In genomic region chr4:478373-478772, GRCh38 we compare ENCODE assay signal across 20 cellular contexts. TPM values are rescaled to one million over a fixed set of nuclear protein-coding genes. Genes with fewer than 3 reads are reported as not detected.
DNase-seq lines count a peak whose midpoint lies in the region; TF ChIP-seq lines count a peak whose summit lies in the region.
"Had no signal": no experiment of that assay in that cellular context is flagged by ENCODE, and none has a peak within 500 bp of the region (broad histone marks: within the 10 kb centered on the region; RNA-seq: fewer than 3 reads in every experiment).

No MANE protein-coding gene starts in this region.

- intact Hi-C loops in MCF 10A (cut with micrococcal nuclease) (loop anchor here (10.0 kb wide), 1 partner anchor 196 kb away; the partner anchor contains the start of genes ATP5ME and MYL5), breast epithelium (cut with DNase I; ENCODE audit: low total_unique reads) (no loop called here)

- H3K4me2 ChIP-seq in SK-N-SH, result no peak overlapping the region
- no peak overlapping the region for H3K4me2 ChIP-seq in hepatocyte

- POLR2A ChIA-PET in MCF 10A (lab: Yijun Ruan, JAX) (no interaction called here), SK-N-SH (lab: Yijun Ruan, JAX) (no interaction called here), RWPE1 (lab: Yijun Ruan, JAX; ENCODE audit: low non-redundant PET) (no interaction called here)

- H3K9ac ChIP-seq in SK-N-SH, result no peak overlapping the region

- H4K20me1 ChIP-seq in SK-N-SH (ENCODE audit: insufficient read depth) (no peaks in the 10 kb centered on the region), hepatocyte (ENCODE audit: insufficient read depth, poor library complexity, severe bottlenecking) (no peaks in the 10 kb centered on the region)

- H3K9me2 ChIP-seq in SK-N-SH, result no peaks in the 10 kb centered on the region
- H3K9me2 ChIP-seq in hepatocyte (replicated peaks; ENCODE audit: insufficient read depth), result no peaks in the 10 kb centered on the region

- peaks cover 26% of the 10 kb centered on the region for H3K36me3 Mint-ChIP-seq in MCF 10A (ENCODE audit: insufficient read depth, unreplicated experiment)

- H3K9me3 ChIP-seq in breast epithelium (peaks cover 0 to 17% of the 10 kb centered on the region in 2 donors), SK-N-SH (no peaks in the 10 kb centered on the region), hepatocyte (ENCODE audit: low read depth) (peaks cover 4% of the 10 kb centered on the region)

- H3K4me1 ChIP-seq in breast epithelium (no peaks in the 10 kb centered on the region), SK-N-SH (ENCODE audit: control insufficient read depth in 1 of 2, insufficient read depth in 2 of 2, low read depth in 1 of 2, low read length in 1 of 2) (no peaks in the 10 kb centered on the region), hepatocyte (ENCODE audit: insufficient read depth) (no peaks in the 10 kb centered on the region)
- H3K4me1 ChIP-seq: upper lobe of right lung had no signal

- no peaks in the 10 kb centered on the region for H3K27me3 Mint-ChIP-seq in MCF 10A (ENCODE audit: insufficient read depth, unreplicated experiment)
- H3K27me3 Mint-ChIP-seq: stimulated activated naive CD8-positive, alpha-beta T cell treated with anti-CD3 and anti-CD28 coated beads, Interleukin-15, amount 100 ng/mL, for 72 hours had no signal

- H3K79me2 ChIP-seq in SK-N-SH (ENCODE audit: insufficient read depth) (peaks cover 13% of the 10 kb centered on the region), hepatocyte (peaks cover 6% of the 10 kb centered on the region)

- CTCF ChIA-PET in MCF 10A (lab: Yijun Ruan, JAX) (interaction anchor here (0.6 to 0.7 kb wide), 2 partner anchors 10 to 651 kb away, joined by 3 read pairs; no protein-coding TSS in a partner anchor), SK-N-SH (lab: Yijun Ruan, JAX) (no interaction called here), RWPE1 (lab: Yijun Ruan, JAX) (no interaction called here)

- H3K36me3 ChIP-seq in breast epithelium (no peaks in the 10 kb centered on the region), SK-N-SH (replicated peaks in 1 of 2; ENCODE audit: control insufficient read depth in 1 of 2, insufficient read depth in 2 of 2, low read length in 1 of 2) (peaks cover 0 to 20% of the 10 kb centered on the region in 2 experiments), hepatocyte (replicated peaks; ENCODE audit: insufficient read depth, low read depth) (no peaks in the 10 kb centered on the region)
- H3K36me3 ChIP-seq: cardiac muscle cell, upper lobe of right lung had no signal

- H3K27me3 ChIP-seq in breast epithelium (no peaks in the 10 kb centered on the region), SK-N-SH (ENCODE audit: insufficient read depth) (no peaks in the 10 kb centered on the region), hepatocyte (no peaks in the 10 kb centered on the region)
- H3K27me3 ChIP-seq: cardiac muscle cell, upper lobe of right lung had no signal

- no peak for TF ChIP-seq POLR2A in breast epithelium (IDR thresholded peaks at IDR 0.05)

- TF ChIP-seq CTCF in MCF 10A (IDR thresholded peaks at IDR 0.05; ENCODE audit: unreplicated experiment) (no peak), breast epithelium (IDR thresholded peaks at IDR 0.05) (no peak), SK-N-SH (IDR thresholded peaks at IDR 0.05) (no peak), fibroblast of the aortic adventitia (IDR thresholded peaks at IDR 0.05; ENCODE audit: insufficient read depth, low read length) (no peak), RWPE1 (conservative IDR thresholded peaks at IDR 0.05; ENCODE audit: low read depth) (no peak), hepatocyte (IDR thresholded peaks at IDR 0.05; ENCODE audit: poor library complexity) (no peak)

- peaks cover 10% of the 10 kb centered on the region for H3K9me3 Mint-ChIP-seq in MCF 10A (ENCODE audit: unreplicated experiment)

- no peak overlapping the region for H3K4me3 Mint-ChIP-seq in MCF 10A (ENCODE audit: unreplicated experiment)
- H3K4me3 Mint-ChIP-seq: stimulated activated naive CD8-positive, alpha-beta T cell treated with anti-CD3 and anti-CD28 coated beads, Interleukin-15, amount 100 ng/mL, for 72 hours had no signal

- H3K4me3 ChIP-seq in breast epithelium (no peak overlapping the region), SK-N-SH (ENCODE audit: low read depth in 2 of 2, low read length in 1 of 2) (no peak overlapping the region), fibroblast of the aortic adventitia (ENCODE audit: low read depth, low read length) (no peak overlapping the region), hepatocyte (no peak overlapping the region)
- H3K4me3 ChIP-seq: cardiac muscle cell, upper lobe of right lung had no signal

- peaks cover 6% of the 10 kb centered on the region for H3K4me1 Mint-ChIP-seq in MCF 10A (ENCODE audit: insufficient read depth, unreplicated experiment)

- H3F3A ChIP-seq in SK-N-SH (replicated peaks; ENCODE audit: insufficient read depth), result peaks cover 8% of the 10 kb centered on the region

- no peak overlapping the region for H3K27ac Mint-ChIP-seq in MCF 10A (ENCODE audit: low read depth, unreplicated experiment)
- H3K27ac Mint-ChIP-seq: stimulated activated naive CD8-positive, alpha-beta T cell treated with anti-CD3 and anti-CD28 coated beads, Interleukin-15, amount 100 ng/mL, for 72 hours had no signal

- H2AFZ ChIP-seq in SK-N-SH (ENCODE audit: low read depth) (no peak overlapping the region), hepatocyte (no peak overlapping the region)

- 93% methylated on average over 1 of the region's 1 CpG for WGBS in SK-N-SH (ENCODE audit: low lambda C conversion rate)
- 93% methylated on average over 1 of the region's 1 CpG for WGBS in hepatocyte (ENCODE audit: low lambda C conversion rate, missing lambda C conversion rate)

- BruUV-seq in MCF 10A (replicated peaks; lab: Mats Ljungman, UMichigan), result no TSS peak

- DNase-seq in MCF 10A (ENCODE audit: unreplicated experiment), result peak; percentile 30
- DNase-seq in breast epithelium (ENCODE audit: low spot score in 2 of 2), result no peak
- DNase-seq in SK-N-SH, result no peak
- DNase-seq in fibroblast of the aortic adventitia (ENCODE audit: low read depth), result peak; percentile 9
- no peak for DNase-seq in central memory CD4-positive, alpha-beta T cell
- no peak for DNase-seq in NCI-H2171 treated with DMSO at 0.1 percent for 48 hours (lab: John Stamatoyannopoulos, UW)
- no peak for DNase-seq in RWPE1 (ENCODE audit: low spot score)
- DNase-seq in hepatocyte (ENCODE audit: low spot score), result no peak
- DNase-seq: activated CD4-positive, alpha-beta T cell treated with anti-CD3 and anti-CD28 coated beads, Interleukin-2, amount 50 U/mL, for 4 hours; activated naive CD4-positive, alpha-beta T cell treated with anti-CD3 and anti-CD28 coated beads, Interleukin-2, amount 50 U/mL, for 16 hours; DND-41; effector CD4-positive, alpha-beta T cell; hippocampal formation; left cardiac atrium; NCI-H1092 treated with DMSO at 0.1 percent for 48 hours; NCI-H69; right cardiac atrium; stimulated activated naive CD8-positive, alpha-beta T cell treated with anti-CD3 and anti-CD28 coated beads, Interleukin-15, amount 100 ng/mL, for 72 hours; upper lobe of right lung had no signal

- TF ChIP-seq EP300 in SK-N-SH (IDR thresholded peaks at IDR 0.05; ENCODE audit: borderline replicate concordance in 1 of 2, low read depth in 1 of 2, low read length in 1 of 2), result no peak

- no peak for TF ChIP-seq RAD21 in SK-N-SH (IDR thresholded peaks at IDR 0.05; ENCODE audit: low read length)

- H3K27ac ChIP-seq in breast epithelium (no peak overlapping the region), SK-N-SH (ENCODE audit: low read depth in 2 of 2, low read length in 1 of 2) (no peak overlapping the region), RWPE1 (no peak overlapping the region), hepatocyte (no peak overlapping the region)
- H3K27ac ChIP-seq: cardiac muscle cell, upper lobe of right lung had no signal

TF ChIP-seq in SK-N-SH, 30 proteins besides CTCF, POLR2A, EP300 and RAD21 (continues in another document):
- TF ChIP-seq JUND (IDR thresholded peaks at IDR 0.05) (peak; percentile 41; the same call in 1 of the 2 replicates), RXRA (IDR thresholded peaks at IDR 0.05; ENCODE audit: borderline replicate concordance, low read depth) (no peak), GABPA (IDR thresholded peaks at IDR 0.05; ENCODE audit: low read depth) (no peak), FOSL2 (IDR thresholded peaks at IDR 0.05; ENCODE audit: borderline replicate concordance, low read depth) (peak; percentile 37; the same call in 1 of the 2 replicates)
- TF ChIP-seq, protein P1, sequence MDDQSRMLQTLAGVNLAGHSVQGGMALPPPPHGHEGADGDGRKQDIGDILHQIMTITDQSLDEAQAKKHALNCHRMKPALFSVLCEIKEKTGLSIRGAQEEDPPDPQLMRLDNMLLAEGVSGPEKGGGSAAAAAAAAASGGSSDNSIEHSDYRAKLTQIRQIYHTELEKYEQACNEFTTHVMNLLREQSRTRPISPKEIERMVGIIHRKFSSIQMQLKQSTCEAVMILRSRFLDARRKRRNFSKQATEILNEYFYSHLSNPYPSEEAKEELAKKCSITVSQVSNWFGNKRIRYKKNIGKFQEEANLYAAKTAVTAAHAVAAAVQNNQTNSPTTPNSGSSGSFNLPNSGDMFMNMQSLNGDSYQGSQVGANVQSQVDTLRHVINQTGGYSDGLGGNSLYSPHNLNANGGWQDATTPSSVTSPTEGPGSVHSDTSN (IDR thresholded peaks at IDR 0.05), result peak; percentile 45
- TF ChIP-seq, protein P2, sequence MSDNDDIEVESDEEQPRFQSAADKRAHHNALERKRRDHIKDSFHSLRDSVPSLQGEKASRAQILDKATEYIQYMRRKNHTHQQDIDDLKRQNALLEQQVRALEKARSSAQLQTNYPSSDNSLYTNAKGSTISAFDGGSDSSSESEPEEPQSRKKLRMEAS (IDR thresholded peaks at IDR 0.05; ENCODE audit: low read depth), result no peak

RNA-seq across cellular contexts. Expression of gene ZNF721, which starts 20.6 kb away (rescaled TPM):
- 37.8 and 41.2 TPM in 2 replicates for total RNA-seq in MCF 10A (2022)
- total RNA-seq in breast epithelium, result 10 to 100 TPM; 21.4 to 72.0 (median 47.2) TPM
- polyA plus RNA-seq in SK-N-SH (2012; rRNA removed), result 5.7 and 7.6 TPM in 2 replicates
- polyA plus RNA-seq in SK-N-SH (2012; cell fraction: cytosol; rRNA removed), result 9.5 and 9.6 TPM in 2 replicates
- polyA plus RNA-seq in SK-N-SH (2012; cell fraction: nucleus; rRNA removed), result 5.4 and 10.4 TPM in 2 replicates
- 15.9 and 39.4 TPM in 2 replicates for total RNA-seq in fibroblast of the aortic adventitia (ENCODE audit: low replicate concordance)
- total RNA-seq in hepatocyte, result 16.3 and 21.6 TPM in 2 replicates
- polyA plus RNA-seq in hepatocyte, result 13.2 and 15.0 TPM in 2 replicates

RNA-seq across cellular contexts. Expression of gene PIGG, which starts 20.6 kb away (rescaled TPM):
- total RNA-seq in MCF 10A (2022) (74.5 and 85.7 TPM in 2 replicates), breast epithelium (10 to 100 TPM; 46.2 to 67.2 (median 64.0) TPM), fibroblast of the aortic adventitia (ENCODE audit: low replicate concordance) (34.1 and 62.7 TPM in 2 replicates), hepatocyte (26.6 and 28.3 TPM in 2 replicates)
- polyA plus RNA-seq in SK-N-SH (2012; rRNA removed) (58.0 and 67.8 TPM in 2 replicates), hepatocyte (46.9 and 58.1 TPM in 2 replicates)
- 33.5 and 36.8 TPM in 2 replicates for polyA plus RNA-seq in SK-N-SH (2012; cell fraction: cytosol; rRNA removed)
- 216 and 230 TPM in 2 replicates for polyA plus RNA-seq in SK-N-SH (2012; cell fraction: nucleus; rRNA removed)

Comparison
In these comparisons a context has a peak if more than half of its experiments do, and no peak if none do; other contexts are left out.
1. DNase-seq: peak in MCF 10A (single experiment) and fibroblast of the aortic adventitia (single experiment); none in breast epithelium (0 of 2), SK-N-SH (single experiment), central memory CD4-positive, alpha-beta T cell (single experiment), NCI-H2171 treated with DMSO at 0.1 percent for 48 hours (single experiment), RWPE1 (single experiment) and hepatocyte (single experiment).